Comparison of ENCODE assay signal across 21 cellular contexts in the genomic region with DNA sequence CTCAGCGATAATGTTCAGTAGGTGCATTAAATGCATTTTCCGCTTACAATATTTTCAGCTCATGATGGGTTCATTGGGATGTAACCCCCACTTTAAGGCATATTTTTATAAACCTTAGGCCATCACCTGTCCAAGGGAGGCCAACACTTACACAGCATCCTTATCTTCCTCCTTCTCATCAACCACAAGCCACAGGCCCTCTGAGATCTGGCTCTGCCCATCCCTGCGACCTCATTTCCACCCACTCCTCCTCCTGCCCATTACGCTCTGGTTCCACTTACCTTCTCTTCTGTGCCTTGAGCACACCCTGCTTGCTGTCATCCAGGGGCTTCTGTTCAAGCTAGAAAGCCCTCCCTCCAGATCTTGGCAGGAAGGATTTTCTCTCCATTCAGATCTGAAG.
DNase-seq lines count a peak whose midpoint lies in the region; ATAC-seq and TF ChIP-seq lines count a peak whose summit lies in the region.
"Had no signal": no experiment of that assay in that cellular context is flagged by ENCODE, and none has a peak within 500 bp of the region (broad histone marks: within the 10 kb centered on the region; RNA-seq: fewer than 3 reads in every experiment).

No MANE protein-coding gene starts in this region.

- no peak overlapping the region for H2BK5ac ChIP-seq in neuronal stem cell (ENCODE audit: low read length)

- no peak overlapping the region for H3K23ac ChIP-seq in neuronal stem cell (ENCODE audit: low read depth, low read length, poor library complexity)

- H3K36me3 ChIP-seq in esophagus muscularis mucosa (no peaks in the 10 kb centered on the region), neuronal stem cell (replicated peaks in 1 of 2; ENCODE audit: control insufficient read depth in 2 of 2, insufficient read depth in 2 of 2, low read length in 2 of 2) (no peaks in the 10 kb centered on the region)

- no peak for TF ChIP-seq POLR2A in esophagus muscularis mucosa (IDR thresholded peaks at IDR 0.05; ENCODE audit: low read depth)

- no peak for DNase-seq in T-helper 1 cell
- no peak for DNase-seq in T-helper 2 cell treated with Interferon-gamma antibody and Interleukin-4, amounts not matched to agents 5 μg/mL and 100 μg/mL, for 36 hours (ENCODE audit: low spot score)
- DNase-seq in esophagus muscularis mucosa (ENCODE audit: extremely low spot score), result peak; percentile 39
- DNase-seq in neuronal stem cell (ENCODE audit: low spot score), result no peak
- DNase-seq: AML-193; CD4-positive, alpha-beta T cell; DMS153; DMS79; GF-D8; GOT3; H7 had no signal

- H2BK120ac ChIP-seq in neuronal stem cell (ENCODE audit: low read depth, low read length), result no peak overlapping the region

- no peak overlapping the region for H2BK12ac ChIP-seq in neuronal stem cell (ENCODE audit: low read length)

- H3K18ac ChIP-seq in neuronal stem cell (ENCODE audit: low read length), result no peak overlapping the region

- H3K4me3 ChIP-seq in esophagus muscularis mucosa (no peak overlapping the region), neuronal stem cell (ENCODE audit: low read length in 2 of 2) (no peak overlapping the region)
- H3K4me3 ChIP-seq: A549 had no signal

- no peak overlapping the region for H2AK5ac ChIP-seq in neuronal stem cell (ENCODE audit: low read depth, low read length)

- intact Hi-C loops in esophagus muscularis mucosa (cut with DNase I), result no loop called here

- no peak overlapping the region for H3K4me2 ChIP-seq in neuronal stem cell (ENCODE audit: insufficient read depth, low read length, poor library complexity, severe bottlenecking)
- H3K4me2 ChIP-seq: A549 had no signal

- 93% methylated on average over 4 of the region's 4 CpGs for WGBS in esophagus muscularis mucosa
- WGBS in neuronal stem cell (ENCODE audit: extremely low coverage in 2 of 2, insufficient read length in 2 of 2, insufficient replicate concordance in 1 of 2), 2 donors, result no CpG with 5 or more reads among the region's 4 CpGs

- H3K27ac ChIP-seq in esophagus muscularis mucosa (replicated peaks in 1 of 4) (no peak overlapping the region), neuronal stem cell (replicated peaks; ENCODE audit: low read length) (no peak overlapping the region)
- H3K27ac ChIP-seq: 22Rv1, A549, C4-2B had no signal

- H3K4me3 Mint-ChIP-seq in T-helper 1 cell treated with Interleukin-12 subunit alpha and Interleukin-12 subunit beta and Interleukin-4 antibody, amounts not matched to agents 30 μg/mL and 1 μg/mL, for 36 hours, result peak overlapping the region; percentile 35
- peak overlapping the region; percentile 40 for H3K4me3 Mint-ChIP-seq in T-helper 2 cell treated with Interferon-gamma antibody and Interleukin-4, amounts not matched to agents 5 μg/mL and 100 μg/mL, for 36 hours
- no peak overlapping the region for H3K4me3 Mint-ChIP-seq in stimulated activated memory B cell treated with anti-CD40 and anti-IgM and Interleukin-4, amounts not matched to agents 10 μg/mL and 1 μg/mL and 100 μg/mL, for 72 hours
- H3K4me3 Mint-ChIP-seq: CD4-positive, alpha-beta T cell; IgD-negative memory B cell had no signal

- TF ChIP-seq CTCF in esophagus muscularis mucosa (IDR thresholded peaks at IDR 0.05), result no peak

- H3K14ac ChIP-seq in neuronal stem cell (ENCODE audit: low read length), result no peak overlapping the region

- TF ChIP-seq EP300 in esophagus muscularis mucosa (IDR thresholded peaks at IDR 0.05), result no peak

- H3K9ac ChIP-seq in neuronal stem cell (ENCODE audit: low read depth, low read length, poor library complexity), result no peak overlapping the region

- no peak overlapping the region for H3K4ac ChIP-seq in neuronal stem cell (ENCODE audit: low read length)

- H3K4me1 ChIP-seq in esophagus muscularis mucosa (no peaks in the 10 kb centered on the region), neuronal stem cell (ENCODE audit: control insufficient read depth in 2 of 2, insufficient read depth in 1 of 2, low read depth in 1 of 2, low read length in 2 of 2) (no peaks in the 10 kb centered on the region)
- H3K4me1 ChIP-seq: A549 had no signal

- H3K9me3 Mint-ChIP-seq in T-helper 1 cell treated with Interleukin-12 subunit alpha and Interleukin-12 subunit beta and Interleukin-4 antibody, amounts not matched to agents 30 μg/mL and 1 μg/mL, for 36 hours, result no peaks in the 10 kb centered on the region
- no peaks in the 10 kb centered on the region for H3K9me3 Mint-ChIP-seq in T-helper 2 cell treated with Interferon-gamma antibody and Interleukin-4, amounts not matched to agents 5 μg/mL and 100 μg/mL, for 36 hours
- H3K9me3 Mint-ChIP-seq in stimulated activated memory B cell treated with anti-CD40 and anti-IgM and Interleukin-4, amounts not matched to agents 10 μg/mL and 1 μg/mL and 100 μg/mL, for 72 hours, result no peaks in the 10 kb centered on the region
- H3K9me3 Mint-ChIP-seq: CD4-positive, alpha-beta T cell; IgD-negative memory B cell had no signal

- no peak overlapping the region for H2BK15ac ChIP-seq in neuronal stem cell (ENCODE audit: low read length)

- H3K27me3 ChIP-seq in esophagus muscularis mucosa, result no peaks in the 10 kb centered on the region
- H3K27me3 ChIP-seq in neuronal stem cell (ENCODE audit: control insufficient read depth in 3 of 3, insufficient read depth in 3 of 3, low read depth in 1 of 3, low read length in 3 of 3), result peaks cover 0 to 8% (median 0%) of the 10 kb centered on the region in 3 experiments

- no peak overlapping the region for H4K8ac ChIP-seq in neuronal stem cell (ENCODE audit: low read depth, low read length)

- H3K27ac Mint-ChIP-seq in T-helper 1 cell treated with Interleukin-12 subunit alpha and Interleukin-12 subunit beta and Interleukin-4 antibody, amounts not matched to agents 30 μg/mL and 1 μg/mL, for 36 hours, result peak overlapping the region; percentile 66
- H3K27ac Mint-ChIP-seq in T-helper 2 cell treated with Interferon-gamma antibody and Interleukin-4, amounts not matched to agents 5 μg/mL and 100 μg/mL, for 36 hours, result peak overlapping the region; percentile 45
- no peak overlapping the region for H3K27ac Mint-ChIP-seq in stimulated activated memory B cell treated with anti-CD40 and anti-IgM and Interleukin-4, amounts not matched to agents 10 μg/mL and 1 μg/mL and 100 μg/mL, for 72 hours
- H3K27ac Mint-ChIP-seq: CD4-positive, alpha-beta T cell; IgD-negative memory B cell had no signal

- H3K36me3 Mint-ChIP-seq in T-helper 1 cell treated with Interleukin-12 subunit alpha and Interleukin-12 subunit beta and Interleukin-4 antibody, amounts not matched to agents 30 μg/mL and 1 μg/mL, for 36 hours (ENCODE audit: low read depth), result peaks cover 9% of the 10 kb centered on the region
- H3K36me3 Mint-ChIP-seq in T-helper 2 cell treated with Interferon-gamma antibody and Interleukin-4, amounts not matched to agents 5 μg/mL and 100 μg/mL, for 36 hours (ENCODE audit: low read depth), result no peaks in the 10 kb centered on the region
- no peaks in the 10 kb centered on the region for H3K36me3 Mint-ChIP-seq in stimulated activated memory B cell treated with anti-CD40 and anti-IgM and Interleukin-4, amounts not matched to agents 10 μg/mL and 1 μg/mL and 100 μg/mL, for 72 hours
- H3K36me3 Mint-ChIP-seq: IgD-negative memory B cell had no signal

- H3K9me3 ChIP-seq in esophagus muscularis mucosa (no peaks in the 10 kb centered on the region), neuronal stem cell (replicated peaks in 1 of 2; ENCODE audit: control insufficient read depth in 2 of 2, insufficient read depth in 1 of 2, low read depth in 1 of 2, low read length in 2 of 2) (no peaks in the 10 kb centered on the region)
- H3K9me3 ChIP-seq: A549 had no signal

- peak; percentile 49 for ATAC-seq in stimulated activated memory B cell treated with anti-CD40 and anti-IgM and Interleukin-4, amounts not matched to agents 10 μg/mL and 1 μg/mL and 100 μg/mL, for 72 hours
- ATAC-seq in HG03108 (IDR thresholded peaks at IDR 0.05; ENCODE audit: unreplicated experiment), result no peak
- no peak for ATAC-seq in GM18867 (IDR thresholded peaks at IDR 0.05; ENCODE audit: unreplicated experiment)
- ATAC-seq: A549, HCT116, HepG2 had no signal

- H4K91ac ChIP-seq in neuronal stem cell (ENCODE audit: low read depth, low read length, poor library complexity), result no peak overlapping the region

- peaks cover 45% of the 10 kb centered on the region for H3K4me1 Mint-ChIP-seq in T-helper 1 cell treated with Interleukin-12 subunit alpha and Interleukin-12 subunit beta and Interleukin-4 antibody, amounts not matched to agents 30 μg/mL and 1 μg/mL, for 36 hours (ENCODE audit: low read depth)
- H3K4me1 Mint-ChIP-seq in T-helper 2 cell treated with Interferon-gamma antibody and Interleukin-4, amounts not matched to agents 5 μg/mL and 100 μg/mL, for 36 hours (ENCODE audit: low read depth), result peaks cover 43% of the 10 kb centered on the region
- H3K4me1 Mint-ChIP-seq in stimulated activated memory B cell treated with anti-CD40 and anti-IgM and Interleukin-4, amounts not matched to agents 10 μg/mL and 1 μg/mL and 100 μg/mL, for 72 hours, result no peaks in the 10 kb centered on the region
- H3K4me1 Mint-ChIP-seq: IgD-negative memory B cell had no signal

- peaks cover 29% of the 10 kb centered on the region for H3K27me3 Mint-ChIP-seq in T-helper 1 cell treated with Interleukin-12 subunit alpha and Interleukin-12 subunit beta and Interleukin-4 antibody, amounts not matched to agents 30 μg/mL and 1 μg/mL, for 36 hours (ENCODE audit: low read depth)
- peaks cover 26% of the 10 kb centered on the region for H3K27me3 Mint-ChIP-seq in T-helper 2 cell treated with Interferon-gamma antibody and Interleukin-4, amounts not matched to agents 5 μg/mL and 100 μg/mL, for 36 hours (ENCODE audit: low read depth)
- H3K27me3 Mint-ChIP-seq in stimulated activated memory B cell treated with anti-CD40 and anti-IgM and Interleukin-4, amounts not matched to agents 10 μg/mL and 1 μg/mL and 100 μg/mL, for 72 hours, result no peaks in the 10 kb centered on the region
- H3K27me3 Mint-ChIP-seq: CD4-positive, alpha-beta T cell; IgD-negative memory B cell had no signal

- no peaks in the 10 kb centered on the region for H3K79me1 ChIP-seq in neuronal stem cell (ENCODE audit: low read depth, low read length)

- no peak overlapping the region for H2AFZ ChIP-seq in neuronal stem cell (ENCODE audit: low read length)
